Comparison of ENCODE assay signal across 10 cellular contexts in genomic region chr16:88649195-88649923, GRCh38. TPM values are rescaled to one million over a fixed set of nuclear protein-coding genes. Genes with fewer than 3 reads are reported as not detected.
DNase-seq lines count a peak whose midpoint lies in the region; ATAC-seq and TF ChIP-seq lines count a peak whose summit lies in the region.
"Had no signal": no experiment of that assay in that cellular context is flagged by ENCODE, and none has a peak within 500 bp of the region (broad histone marks: within the 10 kb centered on the region; RNA-seq: fewer than 3 reads in every experiment).

No MANE protein-coding gene starts in this region.

- no peaks in the 10 kb centered on the region for H3K27me3 Mint-ChIP-seq in stimulated activated memory B cell treated with anti-CD40 and anti-IgM and Interleukin-4, amounts not matched to agents 10 μg/mL and 1 μg/mL and 100 μg/mL, for 72 hours

- peaks cover 29% of the 10 kb centered on the region for H3K36me3 Mint-ChIP-seq in stimulated activated memory B cell treated with anti-CD40 and anti-IgM and Interleukin-4, amounts not matched to agents 10 μg/mL and 1 μg/mL and 100 μg/mL, for 72 hours

- no peak overlapping the region; a peak in 1 of 4 replicates for H3K27ac ChIP-seq in SK-N-SH (ENCODE audit: low read depth in 2 of 2, low read length in 1 of 2)
- H3K27ac ChIP-seq in esophagus muscularis mucosa (replicated peaks in 1 of 4) = peak overlapping the region in 2 of 4 donors; percentile 55 to 72
- H3K27ac ChIP-seq: epithelial cell of prostate had no signal

- TF ChIP-seq RAD21 in SK-N-SH (IDR thresholded peaks at IDR 0.05; ENCODE audit: low read length) = no peak

- no peak for ATAC-seq in SK-N-SH treated with all-trans-retinoic acid at 6 μM for 48 hours
- ATAC-seq in stimulated activated memory B cell treated with anti-CD40 and anti-IgM and Interleukin-4, amounts not matched to agents 10 μg/mL and 1 μg/mL and 100 μg/mL, for 72 hours = no peak
- ATAC-seq in HG02623 (IDR thresholded peaks at IDR 0.05; ENCODE audit: unreplicated experiment) = no peak

- H3F3A ChIP-seq in SK-N-SH (replicated peaks; ENCODE audit: insufficient read depth) = no peaks in the 10 kb centered on the region

- POLR2A ChIA-PET in SK-N-SH (lab: Yijun Ruan, JAX) = interaction anchor here (1.3 kb wide), 1 partner anchor 10 kb away, joined by 3 read pairs; no protein-coding TSS in a partner anchor

- H3K9me3 Mint-ChIP-seq in stimulated activated memory B cell treated with anti-CD40 and anti-IgM and Interleukin-4, amounts not matched to agents 10 μg/mL and 1 μg/mL and 100 μg/mL, for 72 hours = no peaks in the 10 kb centered on the region

- H3K27me3 ChIP-seq in SK-N-SH (ENCODE audit: insufficient read depth) = no peaks in the 10 kb centered on the region
- peaks cover 0 to 28% (median 0%) of the 10 kb centered on the region in 4 donors for H3K27me3 ChIP-seq in esophagus muscularis mucosa

- no peaks in the 10 kb centered on the region for H3K9me3 ChIP-seq in SK-N-SH
- no peaks in the 10 kb centered on the region for H3K9me3 ChIP-seq in esophagus muscularis mucosa

- H3K4me3 ChIP-seq in SK-N-SH (ENCODE audit: low read depth in 2 of 2, low read length in 1 of 2) (peak overlapping the region in 1 of 2 experiments; percentile 78; a peak in 2 of 4 replicates), esophagus muscularis mucosa (peak overlapping the region; percentile 57 to 72 (median 64))

- no peaks in the 10 kb centered on the region for H3K36me3 ChIP-seq in SK-N-SH (replicated peaks in 1 of 2; ENCODE audit: control insufficient read depth in 1 of 2, insufficient read depth in 2 of 2, low read length in 1 of 2)
- H3K36me3 ChIP-seq in esophagus muscularis mucosa = peaks cover 0 to 23% (median 18%) of the 10 kb centered on the region in 4 donors

- no peaks in the 10 kb centered on the region for H3K79me2 ChIP-seq in SK-N-SH (ENCODE audit: insufficient read depth)

- no peak for TF ChIP-seq POLR2A in esophagus muscularis mucosa (IDR thresholded peaks at IDR 0.05; ENCODE audit: low read depth)

- peak overlapping the region; percentile 96; the same call in 1 of the 2 replicates for H3K4me2 ChIP-seq in SK-N-SH

- H3K27ac Mint-ChIP-seq in stimulated activated memory B cell treated with anti-CD40 and anti-IgM and Interleukin-4, amounts not matched to agents 10 μg/mL and 1 μg/mL and 100 μg/mL, for 72 hours = peak overlapping the region; percentile 85

- peaks cover 65% of the 10 kb centered on the region for H3K4me1 Mint-ChIP-seq in stimulated activated memory B cell treated with anti-CD40 and anti-IgM and Interleukin-4, amounts not matched to agents 10 μg/mL and 1 μg/mL and 100 μg/mL, for 72 hours

- DNase-seq in SK-N-SH (no peak), NCI-H524 (lab: John Stamatoyannopoulos, UW) (peak; percentile 61 to 81), esophagus muscularis mucosa (ENCODE audit: extremely low spot score) (no peak), hippocampal formation (lab: John Stamatoyannopoulos, UW) (no peak)
- no peak for DNase-seq in stimulated activated CD4-positive, alpha-beta T cell treated with anti-CD3 and anti-CD28 coated beads, Interleukin-4, amount 100 ng/mL, for 24 hours
- DNase-seq: NCI-H526 treated with DMSO at 0.1 percent for 48 hours had no signal

- CTCF ChIA-PET in SK-N-SH (lab: Yijun Ruan, JAX) = interaction anchor here (0.7 to 1.9 kb wide), 6 partner anchors 10 to 134 kb away, joined by 3 to 6 read pairs (median 3); partner anchors contain the start of gene MVD

- H2AFZ ChIP-seq in SK-N-SH (ENCODE audit: low read depth) = no peak overlapping the region

- H3K4me1 ChIP-seq in SK-N-SH (ENCODE audit: control insufficient read depth in 1 of 2, insufficient read depth in 2 of 2, low read depth in 1 of 2, low read length in 1 of 2) (peaks cover 4 to 10% of the 10 kb centered on the region in 2 experiments; a peak in 2 of 4 replicates), esophagus muscularis mucosa (peaks cover 15 to 30% (median 26%) of the 10 kb centered on the region in 4 donors)

- peak overlapping the region; percentile 89 for H3K4me3 Mint-ChIP-seq in stimulated activated memory B cell treated with anti-CD40 and anti-IgM and Interleukin-4, amounts not matched to agents 10 μg/mL and 1 μg/mL and 100 μg/mL, for 72 hours

- intact Hi-C loops in esophagus muscularis mucosa (cut with DNase I) = no loop called here

- H4K20me1 ChIP-seq in SK-N-SH (ENCODE audit: insufficient read depth) = no peaks in the 10 kb centered on the region

- TF ChIP-seq CTCF in SK-N-SH (IDR thresholded peaks at IDR 0.05) (no peak), esophagus muscularis mucosa (IDR thresholded peaks at IDR 0.05) (no peak)

- no peak overlapping the region for H3K9ac ChIP-seq in SK-N-SH

- no peak for TF ChIP-seq EP300 in SK-N-SH (IDR thresholded peaks at IDR 0.05; ENCODE audit: borderline replicate concordance in 1 of 2, low read depth in 1 of 2, low read length in 1 of 2)
- TF ChIP-seq EP300 in esophagus muscularis mucosa (IDR thresholded peaks at IDR 0.05) = no peak

- WGBS in SK-N-SH (ENCODE audit: low lambda C conversion rate) = 87% methylated on average over 16 of the region's 20 CpGs
- 87% methylated on average over 14 of the region's 20 CpGs for WGBS in esophagus muscularis mucosa

- H3K9me2 ChIP-seq in SK-N-SH = no peaks in the 10 kb centered on the region

TF ChIP-seq in SK-N-SH, 30 proteins besides CTCF, POLR2A, EP300 and RAD21 (continues in another document):
- TF ChIP-seq, protein P1, sequence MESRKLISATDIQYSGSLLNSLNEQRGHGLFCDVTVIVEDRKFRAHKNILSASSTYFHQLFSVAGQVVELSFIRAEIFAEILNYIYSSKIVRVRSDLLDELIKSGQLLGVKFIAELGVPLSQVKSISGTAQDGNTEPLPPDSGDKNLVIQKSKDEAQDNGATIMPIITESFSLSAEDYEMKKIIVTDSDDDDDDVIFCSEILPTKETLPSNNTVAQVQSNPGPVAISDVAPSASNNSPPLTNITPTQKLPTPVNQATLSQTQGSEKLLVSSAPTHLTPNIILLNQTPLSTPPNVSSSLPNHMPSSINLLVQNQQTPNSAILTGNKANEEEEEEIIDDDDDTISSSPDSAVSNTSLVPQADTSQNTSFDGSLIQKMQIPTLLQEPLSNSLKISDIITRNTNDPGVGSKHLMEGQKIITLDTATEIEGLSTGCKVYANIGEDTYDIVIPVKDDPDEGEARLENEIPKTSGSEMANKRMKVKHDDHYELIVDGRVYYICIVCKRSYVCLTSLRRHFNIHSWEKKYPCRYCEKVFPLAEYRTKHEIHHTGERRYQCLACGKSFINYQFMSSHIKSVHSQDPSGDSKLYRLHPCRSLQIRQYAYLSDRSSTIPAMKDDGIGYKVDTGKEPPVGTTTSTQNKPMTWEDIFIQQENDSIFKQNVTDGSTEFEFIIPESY (IDR thresholded peaks at IDR 0.05; ENCODE audit: borderline replicate concordance, low read depth) = no peak
- TF ChIP-seq FOXM1 (IDR thresholded peaks at IDR 0.05; ENCODE audit: low read depth) (no peak), NFIC (IDR thresholded peaks at IDR 0.05; ENCODE audit: borderline replicate concordance) (no peak), MEF2A (IDR thresholded peaks at IDR 0.05; ENCODE audit: borderline replicate concordance, low read depth) (no peak), FOXJ3 (CRISPR knock-in tag; IDR thresholded peaks at IDR 0.05) (no peak), MXI1 (IDR thresholded peaks at IDR 0.05; ENCODE audit: low read depth, low read length) (no peak)

TF ChIP-seq in SK-N-SH treated with all-trans-retinoic acid at 6 μM for 48 hours, 23 proteins besides CTCF, POLR2A, EP300 and RAD21 (continues in another document):
- no peak for TF ChIP-seq POU6F1 (CRISPR knock-in tag; IDR thresholded peaks at IDR 0.05; ENCODE audit: borderline replicate concordance, low read depth)
- no peak for TF ChIP-seq SNAI2 (CRISPR knock-in tag; IDR thresholded peaks at IDR 0.05)
- no peak for TF ChIP-seq ZFP3 (CRISPR knock-in tag; IDR thresholded peaks at IDR 0.05)
- TF ChIP-seq CSDC2 (CRISPR knock-in tag; IDR thresholded peaks at IDR 0.05) = no peak
- TF ChIP-seq ZNF70 (CRISPR knock-in tag; IDR thresholded peaks at IDR 0.05) = no peak
- TF ChIP-seq ISL1 (CRISPR knock-in tag; IDR thresholded peaks at IDR 0.05) = no peak
- TF ChIP-seq ESRRG (CRISPR knock-in tag; IDR thresholded peaks at IDR 0.05) = no peak

RNA-seq across cellular contexts. Expression of gene CYBA, which starts 1.5 kb away (rescaled TPM):
- 116 and 176 TPM in 2 replicates for polyA plus RNA-seq in SK-N-SH (2012; rRNA removed)
- polyA plus RNA-seq in SK-N-SH (2012; cell fraction: cytosol; rRNA removed) = 60.0 and 85.5 TPM in 2 replicates
- polyA plus RNA-seq in SK-N-SH (2012; cell fraction: nucleus; rRNA removed) = 142 and 154 TPM in 2 replicates
- total RNA-seq in esophagus muscularis mucosa = 100 to 1,000 TPM in 2 of 4 donors, 10 to 100 TPM in 2; 46.5 to 156 (median 99.2) TPM

RNA-seq across cellular contexts. Expression of gene IL17C, which starts 11.0 kb away (rescaled TPM):
- 0.07 TPM in 1 of 2 replicates, not detected in the other for polyA plus RNA-seq in SK-N-SH (2012; rRNA removed)
- 0.04 TPM in 1 of 2 replicates, not detected in the other for polyA plus RNA-seq in SK-N-SH (2012; cell fraction: cytosol; rRNA removed)
- polyA plus RNA-seq in SK-N-SH (2012; cell fraction: nucleus; rRNA removed) = 0.56 and 0.87 TPM in 2 replicates
- not detected for total RNA-seq in esophagus muscularis mucosa

RNA-seq across cellular contexts. Expression of gene MVD, which starts 13.5 kb away (rescaled TPM):
- polyA plus RNA-seq in SK-N-SH (2012; rRNA removed) = 14.7 and 15.7 TPM in 2 replicates
- 4.4 and 8.4 TPM in 2 replicates for polyA plus RNA-seq in SK-N-SH (2012; cell fraction: cytosol; rRNA removed)
- polyA plus RNA-seq in SK-N-SH (2012; cell fraction: nucleus; rRNA removed) = 42.1 and 57.2 TPM in 2 replicates
- 10 to 100 TPM; 27.0 to 32.4 (median 29.3) TPM for total RNA-seq in esophagus muscularis mucosa

RNA-seq across cellular contexts. Expression of gene SNAI3, which starts 36.9 kb away (rescaled TPM):
- polyA plus RNA-seq in SK-N-SH (2012; rRNA removed) = 0.03 and 0.18 TPM in 2 replicates
- polyA plus RNA-seq in SK-N-SH (2012; cell fraction: cytosol; rRNA removed) = 0.06 and 0.09 TPM in 2 replicates
- polyA plus RNA-seq in SK-N-SH (2012; cell fraction: nucleus; rRNA removed) = 0.24 and 0.32 TPM in 2 replicates
- under 1 TPM; 0.26 to 0.83 (median 0.59) TPM for total RNA-seq in esophagus muscularis mucosa

RNA-seq across cellular contexts. Expression of gene RNF166, which starts 56.8 kb away (rescaled TPM):
- polyA plus RNA-seq in SK-N-SH (2012; rRNA removed) = 17.0 and 17.2 TPM in 2 replicates
- polyA plus RNA-seq in SK-N-SH (2012; cell fraction: cytosol; rRNA removed) = 7.5 and 11.2 TPM in 2 replicates
- 29.1 and 45.4 TPM in 2 replicates for polyA plus RNA-seq in SK-N-SH (2012; cell fraction: nucleus; rRNA removed)
- total RNA-seq in esophagus muscularis mucosa = 10 to 100 TPM; 23.3 to 33.5 (median 27.5) TPM

Comparison
In these comparisons a context has a peak if more than half of its experiments do, and no peak if none do; other contexts are left out.
1. DNase-seq: peak in NCI-H524 (2 of 2); none in SK-N-SH (single experiment), esophagus muscularis mucosa (single experiment), hippocampal formation (0 of 2) and stimulated activated CD4-positive, alpha-beta T cell treated with anti-CD3 and anti-CD28 coated beads, Interleukin-4, amount 100 ng/mL, for 24 hours (single experiment).